Comparison of ENCODE assay signal across 19 cellular contexts in the genomic region with DNA sequence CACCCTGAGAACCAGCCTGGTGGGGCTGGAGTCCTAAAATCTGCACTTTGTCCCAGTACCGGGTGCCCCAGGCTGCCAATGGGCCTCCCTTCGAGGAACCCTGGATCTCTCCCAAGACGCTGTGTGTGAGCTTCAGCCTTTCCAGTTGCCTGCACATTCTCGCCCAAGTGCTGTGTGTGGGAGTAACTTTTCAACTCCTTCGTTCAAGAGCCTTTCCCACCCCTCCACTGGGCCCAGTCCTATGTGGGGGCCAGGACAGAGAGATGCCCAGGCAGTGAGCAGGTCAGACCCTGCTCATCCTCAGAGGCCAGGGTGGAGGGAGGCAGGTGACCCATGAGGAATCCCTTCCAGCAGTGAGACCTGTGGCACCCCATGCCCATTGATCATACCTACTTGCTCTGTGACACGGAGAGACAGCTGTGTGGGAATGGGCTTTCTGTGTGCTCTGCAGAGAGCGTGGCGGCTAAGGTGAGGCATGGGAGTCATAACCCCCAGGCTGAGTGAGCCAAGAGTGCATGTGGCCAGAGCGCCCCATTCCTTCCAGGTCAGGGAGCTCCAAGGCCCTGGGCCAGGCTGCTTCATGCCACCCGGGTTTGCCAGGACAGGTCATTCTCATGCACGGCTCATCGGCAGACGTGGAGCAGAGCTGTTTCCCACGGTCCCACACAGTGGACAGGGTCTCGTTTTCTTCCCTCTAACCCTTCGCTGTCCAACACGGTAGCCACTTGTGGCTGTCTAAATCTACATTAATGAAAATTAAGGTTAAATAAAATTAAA.
DNase-seq lines count a peak whose midpoint lies in the region; ATAC-seq and TF ChIP-seq lines count a peak whose summit lies in the region.
"Had no signal": no experiment of that assay in that cellular context is flagged by ENCODE, and none has a peak within 500 bp of the region (broad histone marks: within the 10 kb centered on the region; RNA-seq: fewer than 3 reads in every experiment).

No MANE protein-coding gene starts in this region.

- POLR2A ChIA-PET in WTC11 (lab: Charles Lee), result no interaction called here

- intact Hi-C loops in activated CD4-positive, alpha-beta T cell treated with anti-CD3 and anti-CD28 coated beads, Interleukin-2, amount 10 ng/mL, durations not matched to agents 24 days and 14 days (cut with micrococcal nuclease), result no loop called here
- intact Hi-C loops in sigmoid colon (cut with DNase I), result no loop called here

- peaks cover 0 to 57% (median 53%) of the 10 kb centered on the region in 4 donors for H3K4me1 ChIP-seq in sigmoid colon
- H3K4me1 ChIP-seq: A549 had no signal

- no peaks in the 10 kb centered on the region for H3K27me3 Mint-ChIP-seq in activated CD4-positive, alpha-beta T cell treated with anti-CD3 and anti-CD28 coated beads, Interleukin-2, amount 10 ng/mL, durations not matched to agents 24 days and 14 days
- H3K27me3 Mint-ChIP-seq in WTC11 (ENCODE audit: low read depth), result no peaks in the 10 kb centered on the region
- H3K27me3 Mint-ChIP-seq: activated B cell treated with CpG ODN at 0.5 μM for 24 hours had no signal

- no peaks in the 10 kb centered on the region for H3K9me3 ChIP-seq in sigmoid colon
- H3K9me3 ChIP-seq: A549, left lung had no signal

- H3K27me3 ChIP-seq in sigmoid colon, result no peaks in the 10 kb centered on the region
- H3K27me3 ChIP-seq: left lung had no signal

- H3K27ac ChIP-seq in sigmoid colon, result peak overlapping the region; percentile 13 to 81 (median 78)
- H3K27ac ChIP-seq: A549, C4-2B had no signal

- ATAC-seq in WTC11 (no peak), HG03469 (IDR thresholded peaks at IDR 0.05; ENCODE audit: unreplicated experiment) (no peak), GM18870 (IDR thresholded peaks at IDR 0.05; ENCODE audit: unreplicated experiment) (no peak), HG03378 (IDR thresholded peaks at IDR 0.05; ENCODE audit: unreplicated experiment) (no peak)
- ATAC-seq: A549, left lung, sciatic nerve had no signal

- no peak for TF ChIP-seq CTCF in WTC11 (IDR thresholded peaks at IDR 0.05)
- no peak for TF ChIP-seq CTCF in sigmoid colon (IDR thresholded peaks at IDR 0.05)

- H3K4me1 Mint-ChIP-seq in activated CD4-positive, alpha-beta T cell treated with anti-CD3 and anti-CD28 coated beads, Interleukin-2, amount 10 ng/mL, durations not matched to agents 24 days and 14 days, result peaks cover 76% of the 10 kb centered on the region
- H3K4me1 Mint-ChIP-seq in WTC11, result peaks cover 8% of the 10 kb centered on the region

- H3K27ac Mint-ChIP-seq in activated CD4-positive, alpha-beta T cell treated with anti-CD3 and anti-CD28 coated beads, Interleukin-2, amount 10 ng/mL, durations not matched to agents 24 days and 14 days, result peak overlapping the region; percentile 72
- H3K27ac Mint-ChIP-seq in WTC11, result peak overlapping the region; percentile 70
- H3K27ac Mint-ChIP-seq: activated B cell treated with CpG ODN at 0.5 μM for 24 hours had no signal

- no peak overlapping the region for H3K4me3 ChIP-seq in sigmoid colon
- H3K4me3 ChIP-seq: A549, left lung had no signal

- TF ChIP-seq EP300 in sigmoid colon (IDR thresholded peaks at IDR 0.05), result no peak

- no peak for TF ChIP-seq POLR2A in sigmoid colon (IDR thresholded peaks at IDR 0.05)

- no peak for DNase-seq in activated CD4-positive, alpha-beta T cell treated with anti-CD3 and anti-CD28 coated beads, Interleukin-2, amount 10 ng/mL, durations not matched to agents 24 days and 14 days
- DNase-seq in activated CD4-positive, alpha-beta T cell treated with anti-CD3 and anti-CD28 coated beads, Interleukin-2, amount 50 U/mL, for 48 hours, result no peak
- DNase-seq in WTC11 (ENCODE audit: low spot score) (no peak), left kidney (ENCODE audit: low read depth, low spot score) (peak; percentile 72), sigmoid colon (no peak)
- DNase-seq: activated B cell treated with CpG ODN at 0.5 μM for 24 hours; activated CD8-positive, alpha-beta memory T cell treated with anti-CD3 and anti-CD28 coated beads, Interleukin-2, amount 50 U/mL, for 48 hours; activated naive CD4-positive, alpha-beta T cell treated with Interleukin-2 at 50 U/mL for 16 hours; GDM1; left lung; NCI-H748 treated with DMSO at 0.1 percent for 48 hours; SIG-M5; stimulated activated naive CD4-positive, alpha-beta T cell treated with Interleukin-2 at 50 U/mL for 16 hours had no signal

- CTCF ChIA-PET in WTC11 (lab: Charles Lee), result interaction anchor here (1.0 kb wide), 1 partner anchor 10 kb away, joined by 3 read pairs; no protein-coding TSS in a partner anchor

- H3K36me3 ChIP-seq in sigmoid colon, result no peaks in the 10 kb centered on the region

- 91 to 94% methylated on average over 17 of the region's 17 CpGs for WGBS in sigmoid colon, 2 donors

- H3K9me3 Mint-ChIP-seq in activated CD4-positive, alpha-beta T cell treated with anti-CD3 and anti-CD28 coated beads, Interleukin-2, amount 10 ng/mL, durations not matched to agents 24 days and 14 days, result no peaks in the 10 kb centered on the region
- no peaks in the 10 kb centered on the region for H3K9me3 Mint-ChIP-seq in WTC11
- H3K9me3 Mint-ChIP-seq: activated B cell treated with CpG ODN at 0.5 μM for 24 hours had no signal

- no peak overlapping the region for H3K4me3 Mint-ChIP-seq in activated CD4-positive, alpha-beta T cell treated with anti-CD3 and anti-CD28 coated beads, Interleukin-2, amount 10 ng/mL, durations not matched to agents 24 days and 14 days
- H3K4me3 Mint-ChIP-seq in WTC11, result no peak overlapping the region
- H3K4me3 Mint-ChIP-seq: activated B cell treated with CpG ODN at 0.5 μM for 24 hours had no signal

- peaks cover 19% of the 10 kb centered on the region for H3K36me3 Mint-ChIP-seq in activated CD4-positive, alpha-beta T cell treated with anti-CD3 and anti-CD28 coated beads, Interleukin-2, amount 10 ng/mL, durations not matched to agents 24 days and 14 days (ENCODE audit: low read depth)
- no peaks in the 10 kb centered on the region for H3K36me3 Mint-ChIP-seq in WTC11

TF ChIP-seq in WTC11, 78 proteins besides CTCF, POLR2A, EP300 and RAD21:
- TF ChIP-seq, protein P1, sequence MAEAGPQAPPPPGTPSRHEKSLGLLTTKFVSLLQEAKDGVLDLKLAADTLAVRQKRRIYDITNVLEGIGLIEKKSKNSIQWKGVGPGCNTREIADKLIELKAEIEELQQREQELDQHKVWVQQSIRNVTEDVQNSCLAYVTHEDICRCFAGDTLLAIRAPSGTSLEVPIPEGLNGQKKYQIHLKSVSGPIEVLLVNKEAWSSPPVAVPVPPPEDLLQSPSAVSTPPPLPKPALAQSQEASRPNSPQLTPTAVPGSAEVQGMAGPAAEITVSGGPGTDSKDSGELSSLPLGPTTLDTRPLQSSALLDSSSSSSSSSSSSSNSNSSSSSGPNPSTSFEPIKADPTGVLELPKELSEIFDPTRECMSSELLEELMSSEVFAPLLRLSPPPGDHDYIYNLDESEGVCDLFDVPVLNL (CRISPR knock-in tag; IDR thresholded peaks at IDR 0.05; ENCODE audit: borderline replicate concordance, low read depth), result no peak
